Comparison of ENCODE assay signal across 8 cellular contexts in genomic region chr11:84780689-84781293, GRCh38.
DNase-seq lines count a peak whose midpoint lies in the region; ATAC-seq and TF ChIP-seq lines count a peak whose summit lies in the region.

No MANE protein-coding gene starts in this region.

- TF ChIP-seq POLR2A in erythroblast (IDR thresholded peaks at IDR 0.05; ENCODE audit: low read length): no peak

- H3K4me3 ChIP-seq in fibroblast of the aortic adventitia (ENCODE audit: low read depth, low read length): no peak overlapping the region

- no peak for ATAC-seq in HG02840 (IDR thresholded peaks at IDR 0.05; ENCODE audit: low FRiP score, unreplicated experiment)

- peak; percentile 1 to 8 for DNase-seq in AML-193 (lab: John Stamatoyannopoulos, UW)
- peak; percentile 17 for DNase-seq in H4 (ENCODE audit: low spot score)
- peak; percentile 83 for DNase-seq in OCI-M1 (lab: John Stamatoyannopoulos, UW)
- peak; percentile 38 for DNase-seq in fibroblast of the aortic adventitia (ENCODE audit: low read depth)
- DNase-seq in superior temporal gyrus (ENCODE audit: extremely low spot score): peak; percentile 70
- DNase-seq in T-helper 1 cell: no peak
- no peak for DNase-seq in erythroblast (lab: John Stamatoyannopoulos, UW)

- TF ChIP-seq CTCF in fibroblast of the aortic adventitia (IDR thresholded peaks at IDR 0.05; ENCODE audit: insufficient read depth, low read length): peak; percentile 61

Comparison
In these comparisons a context has a peak if more than half of its experiments do, and no peak if none do; other contexts are left out.
1. DNase-seq: peak in AML-193 (2 of 2), H4 (single experiment), OCI-M1 (single experiment), fibroblast of the aortic adventitia (single experiment) and superior temporal gyrus (single experiment); none in T-helper 1 cell (0 of 5) and erythroblast (0 of 2).